Comparison of ENCODE assay signal across 12 cellular contexts in genomic region chr3:141386080-141386594, GRCh38. TPM values are rescaled to one million over a fixed set of nuclear protein-coding genes. Genes with fewer than 3 reads are reported as not detected.
DNase-seq lines count a peak whose midpoint lies in the region; ATAC-seq and TF ChIP-seq lines count a peak whose summit lies in the region.
"Had no signal": no experiment of that assay in that cellular context is flagged by ENCODE, and none has a peak within 500 bp of the region (broad histone marks: within the 10 kb centered on the region; RNA-seq: fewer than 3 reads in every experiment).

No MANE protein-coding gene starts in this region.

- intact Hi-C loops in activated B cell treated with CpG ODN at 0.5 μM for 24 hours (cut with micrococcal nuclease), result no loop called here

- DNase-seq in activated CD4-positive, alpha-beta T cell treated with anti-CD3 and anti-CD28 coated beads, Interleukin-2, amount 10 ng/mL, durations not matched to agents 7 days and 5 days, result no peak
- DNase-seq in activated CD4-positive, alpha-beta T cell treated with anti-CD3 and anti-CD28 coated beads for 48 hours, result no peak
- DNase-seq in activated B cell treated with CpG ODN at 0.5 μM for 24 hours (no peak), inferior parietal cortex (ENCODE audit: extremely low spot score) (peak; percentile 69), thoracic aorta (ENCODE audit: low spot score) (no peak), NCI-H2196 treated with DMSO at 0.1 percent for 48 hours (lab: John Stamatoyannopoulos, UW; ENCODE audit: unreplicated experiment) (no peak)
- DNase-seq in stimulated activated CD4-positive, alpha-beta T cell treated with anti-CD3 and anti-CD28 coated beads, Interleukin-4, amount 100 ng/mL, for 4 hours, result no peak
- DNase-seq: ACHN; activated naive CD4-positive, alpha-beta T cell; NCI-H2029 treated with DMSO at 0.1 percent for 48 hours had no signal

- no peaks in the 10 kb centered on the region for H3K9me3 Mint-ChIP-seq in activated CD4-positive, alpha-beta T cell treated with anti-CD3 and anti-CD28 coated beads, Interleukin-2, amount 10 ng/mL, durations not matched to agents 7 days and 5 days
- no peaks in the 10 kb centered on the region for H3K9me3 Mint-ChIP-seq in activated B cell treated with CpG ODN at 0.5 μM for 24 hours
- H3K9me3 Mint-ChIP-seq: T-helper 1 cell treated with Interleukin-12 subunit alpha and Interleukin-12 subunit beta and Interleukin-4 antibody, amounts not matched to agents 30 μg/mL and 1 μg/mL, for 36 hours had no signal

- H3K4me1 ChIP-seq in thoracic aorta (ENCODE audit: control insufficient read depth in 1 of 2, low read depth in 2 of 2), result peaks cover 40 to 66% of the 10 kb centered on the region in 2 donors

- H3K27me3 ChIP-seq in thoracic aorta (replicated peaks; ENCODE audit: insufficient read depth), result no peaks in the 10 kb centered on the region

- TF ChIP-seq CTCF in activated B cell treated with CpG ODN at 0.5 μM for 24 hours (IDR thresholded peaks at IDR 0.05) (no peak), thoracic aorta (IDR thresholded peaks at IDR 0.05) (no peak)

- no peaks in the 10 kb centered on the region for H3K36me3 ChIP-seq in thoracic aorta

- peak overlapping the region; percentile 36 for H3K4me3 Mint-ChIP-seq in activated CD4-positive, alpha-beta T cell treated with anti-CD3 and anti-CD28 coated beads, Interleukin-2, amount 10 ng/mL, durations not matched to agents 7 days and 5 days
- H3K4me3 Mint-ChIP-seq in activated B cell treated with CpG ODN at 0.5 μM for 24 hours, result peak overlapping the region; percentile 83
- H3K4me3 Mint-ChIP-seq: T-helper 1 cell treated with Interleukin-12 subunit alpha and Interleukin-12 subunit beta and Interleukin-4 antibody, amounts not matched to agents 30 μg/mL and 1 μg/mL, for 36 hours had no signal

- CTCF ChIA-PET in activated CD4-positive, alpha-beta T cell treated with anti-CD3 and anti-CD28 coated beads, Interleukin-2, amount 10 ng/mL, durations not matched to agents 7 days and 5 days (lab: Charles Lee), result interaction anchor here (0.9 to 4.5 kb wide), 3 partner anchors 11 to 74 kb away, joined by 3 to 32 read pairs (median 5); no protein-coding TSS in a partner anchor
- CTCF ChIA-PET in activated B cell treated with CpG ODN at 0.5 μM for 24 hours (lab: Charles Lee), result interaction anchor here (1.5 kb wide), 1 partner anchor 25 kb away, joined by 4 read pairs; no protein-coding TSS in a partner anchor

- POLR2A ChIA-PET in activated CD4-positive, alpha-beta T cell treated with anti-CD3 and anti-CD28 coated beads, Interleukin-2, amount 10 ng/mL, durations not matched to agents 7 days and 5 days (lab: Charles Lee), result interaction anchor here (0.7 kb wide), 1 partner anchor 15 kb away, joined by 3 read pairs; no protein-coding TSS in a partner anchor
- POLR2A ChIA-PET in activated B cell treated with CpG ODN at 0.5 μM for 24 hours (lab: Charles Lee), result interaction anchor here (0.6 to 1.9 kb wide), 8 partner anchors 10 to 74 kb away, joined by 3 to 10 read pairs (median 4); no protein-coding TSS in a partner anchor

- ATAC-seq in activated B cell treated with CpG ODN at 0.5 μM for 24 hours (ENCODE audit: low read depth) (peak; percentile 47), thoracic aorta (ENCODE audit: insufficient number of reproducible peaks, low FRiP score, low read depth) (no peak), GM18861 (IDR thresholded peaks at IDR 0.05; ENCODE audit: unreplicated experiment) (no peak)

- H3K4me3 ChIP-seq in thoracic aorta, result peak overlapping the region; percentile 32

- H3K27me3 Mint-ChIP-seq in activated CD4-positive, alpha-beta T cell treated with anti-CD3 and anti-CD28 coated beads, Interleukin-2, amount 10 ng/mL, durations not matched to agents 7 days and 5 days, result peaks cover 12% of the 10 kb centered on the region
- no peaks in the 10 kb centered on the region for H3K27me3 Mint-ChIP-seq in activated B cell treated with CpG ODN at 0.5 μM for 24 hours

- H3K4me1 Mint-ChIP-seq in activated CD4-positive, alpha-beta T cell treated with anti-CD3 and anti-CD28 coated beads, Interleukin-2, amount 10 ng/mL, durations not matched to agents 7 days and 5 days, result peaks cover 13% of the 10 kb centered on the region
- peaks cover 44% of the 10 kb centered on the region for H3K4me1 Mint-ChIP-seq in activated B cell treated with CpG ODN at 0.5 μM for 24 hours

- peak overlapping the region; percentile 15 for H3K27ac Mint-ChIP-seq in activated CD4-positive, alpha-beta T cell treated with anti-CD3 and anti-CD28 coated beads, Interleukin-2, amount 10 ng/mL, durations not matched to agents 7 days and 5 days
- peak overlapping the region; percentile 85 for H3K27ac Mint-ChIP-seq in activated B cell treated with CpG ODN at 0.5 μM for 24 hours
- H3K27ac Mint-ChIP-seq: T-helper 1 cell treated with Interleukin-12 subunit alpha and Interleukin-12 subunit beta and Interleukin-4 antibody, amounts not matched to agents 30 μg/mL and 1 μg/mL, for 36 hours had no signal

- H3K36me3 Mint-ChIP-seq in activated CD4-positive, alpha-beta T cell treated with anti-CD3 and anti-CD28 coated beads, Interleukin-2, amount 10 ng/mL, durations not matched to agents 7 days and 5 days (ENCODE audit: low read depth), result no peaks in the 10 kb centered on the region
- no peaks in the 10 kb centered on the region for H3K36me3 Mint-ChIP-seq in activated B cell treated with CpG ODN at 0.5 μM for 24 hours (ENCODE audit: low read depth)

- no peaks in the 10 kb centered on the region for H3K9me3 ChIP-seq in thoracic aorta

- no peak overlapping the region for H3K27ac ChIP-seq in thoracic aorta

RNA-seq across cellular contexts. Expression of gene ZBTB38, which starts 17.8 kb away (rescaled TPM):
- 10 to 100 TPM; 20.0 to 26.1 TPM for total RNA-seq in activated CD4-positive, alpha-beta T cell treated with anti-CD3 and anti-CD28 coated beads, Interleukin-2, amount 10 ng/mL, durations not matched to agents 7 days and 5 days
- total RNA-seq in activated B cell treated with CpG ODN at 0.5 μM for 24 hours, result 39.5 and 45.2 TPM in 2 replicates
- 100 to 1,000 TPM; 169 to 215 TPM for total RNA-seq in thoracic aorta
